ENCODE assay signal across 12 cellular contexts in genomic region chr5:127519527-127519926, GRCh38. TPM values are rescaled to one million over a fixed set of nuclear protein-coding genes. Genes with fewer than 3 reads are reported as not detected.
DNase-seq lines count a peak whose midpoint lies in the region; ATAC-seq and TF ChIP-seq lines count a peak whose summit lies in the region.
"Had no signal": no experiment of that assay in that cellular context is flagged by ENCODE, and none has a peak within 500 bp of the region (broad histone marks: within the 10 kb centered on the region; RNA-seq: fewer than 3 reads in every experiment).

No MANE protein-coding gene starts in this region.

- H3K27ac ChIP-seq in breast epithelium (no peak overlapping the region), ascending aorta (no peak overlapping the region)
- H3K27ac ChIP-seq: Peyer's patch, upper lobe of right lung, WERI-Rb-1 had no signal

- TF ChIP-seq CTCF in MCF 10A (IDR thresholded peaks at IDR 0.05; ENCODE audit: unreplicated experiment) (no peak), breast epithelium (IDR thresholded peaks at IDR 0.05) (no peak), WTC11 (IDR thresholded peaks at IDR 0.05) (no peak), glutamatergic neuron (IDR thresholded peaks at IDR 0.05; ENCODE audit: partially characterized antibody, unreplicated experiment) (no peak), ascending aorta (IDR thresholded peaks at IDR 0.05) (no peak)

- DNase-seq in MCF 10A (ENCODE audit: unreplicated experiment) (no peak), breast epithelium (ENCODE audit: low spot score in 2 of 2) (no peak), WTC11 (ENCODE audit: low spot score) (no peak), glutamatergic neuron (no peak), ascending aorta (ENCODE audit: low spot score in 2 of 2) (no peak), DMS79 treated with DMSO at 0.1 percent for 48 hours (lab: John Stamatoyannopoulos, UW) (no peak)
- no peak for DNase-seq in stimulated activated CD4-positive, alpha-beta T cell treated with anti-CD3 and anti-CD28 coated beads, Interleukin-12 subunit alpha, Interleukin-12 subunit beta, amount 100 ng/mL, for 4 hours
- DNase-seq: NCI-H187, Peyer's patch, upper lobe of right lung, WERI-Rb-1 had no signal

- H3K4me1 Mint-ChIP-seq in MCF 10A (ENCODE audit: insufficient read depth, unreplicated experiment) (peaks cover 22% of the 10 kb centered on the region), WTC11 (peaks cover 20% of the 10 kb centered on the region), glutamatergic neuron (ENCODE audit: low read depth, unreplicated experiment) (peaks cover 7% of the 10 kb centered on the region)

- H3K36me3 Mint-ChIP-seq in MCF 10A (ENCODE audit: insufficient read depth, unreplicated experiment) (peaks cover 31% of the 10 kb centered on the region), WTC11 (peaks cover 44% of the 10 kb centered on the region), glutamatergic neuron (ENCODE audit: unreplicated experiment) (peaks cover 20% of the 10 kb centered on the region)

- H3K4me1 ChIP-seq in breast epithelium = no peaks in the 10 kb centered on the region
- H3K4me1 ChIP-seq in ascending aorta = peaks cover 2 to 10% of the 10 kb centered on the region in 2 donors

- BruUV-seq in MCF 10A (replicated peaks; lab: Mats Ljungman, UMichigan) = no TSS peak

- ATAC-seq in WTC11 (no peak), GM19467 (IDR thresholded peaks at IDR 0.05; ENCODE audit: unreplicated experiment) (no peak)
- ATAC-seq: upper lobe of right lung had no signal

- H3K4me3 ChIP-seq in breast epithelium (peak overlapping the region in 1 of 3 donors; percentile 5), ascending aorta (no peak overlapping the region)

- H3K27me3 ChIP-seq in breast epithelium (no peaks in the 10 kb centered on the region), ascending aorta (no peaks in the 10 kb centered on the region)
- H3K27me3 ChIP-seq: Peyer's patch, upper lobe of right lung had no signal

- H3K27me3 Mint-ChIP-seq in MCF 10A (ENCODE audit: insufficient read depth, unreplicated experiment) (no peaks in the 10 kb centered on the region), WTC11 (ENCODE audit: low read depth) (no peaks in the 10 kb centered on the region; the same call in 1 of the 2 replicates), glutamatergic neuron (ENCODE audit: unreplicated experiment) (no peaks in the 10 kb centered on the region)

- no peaks in the 10 kb centered on the region for H3K36me3 ChIP-seq in breast epithelium
- H3K36me3 ChIP-seq in ascending aorta = peaks cover 10 to 12% of the 10 kb centered on the region in 2 donors

- CTCF ChIA-PET in MCF 10A (lab: Yijun Ruan, JAX) = interaction anchor here (0.5 to 1.0 kb wide), 3 partner anchors 9 to 716 kb away, joined by 3 read pairs; no protein-coding TSS in a partner anchor
- CTCF ChIA-PET in WTC11 (lab: Charles Lee) = no interaction called here

- POLR2A ChIA-PET in MCF 10A (lab: Yijun Ruan, JAX) = interaction anchor here (0.6 to 1.0 kb wide), 3 partner anchors 11 to 742 kb away, joined by 3 to 4 read pairs (median 3); no protein-coding TSS in a partner anchor
- POLR2A ChIA-PET in WTC11 (lab: Charles Lee) = no interaction called here

- peaks cover 24% of the 10 kb centered on the region for H3K9me3 Mint-ChIP-seq in MCF 10A (ENCODE audit: unreplicated experiment)
- H3K9me3 Mint-ChIP-seq in WTC11 = peaks cover 18% of the 10 kb centered on the region
- peaks cover 13% of the 10 kb centered on the region for H3K9me3 Mint-ChIP-seq in glutamatergic neuron (ENCODE audit: unreplicated experiment)

- no peak for TF ChIP-seq POLR2A in breast epithelium (IDR thresholded peaks at IDR 0.05)

- H3K9me3 ChIP-seq in breast epithelium (peaks cover 0 to 11% of the 10 kb centered on the region in 2 donors), ascending aorta (no peaks in the 10 kb centered on the region)

- H3K4me3 Mint-ChIP-seq in MCF 10A (ENCODE audit: unreplicated experiment) (peak overlapping the region; percentile 77), WTC11 (peak overlapping the region; percentile 84), glutamatergic neuron (ENCODE audit: unreplicated experiment) (peak overlapping the region; percentile 90)

- peak overlapping the region; percentile 1 for H3K27ac Mint-ChIP-seq in MCF 10A (ENCODE audit: low read depth, unreplicated experiment)
- H3K27ac Mint-ChIP-seq in WTC11 = peak overlapping the region; percentile 6; the same call in 1 of the 2 replicates
- no peak overlapping the region for H3K27ac Mint-ChIP-seq in glutamatergic neuron (ENCODE audit: unreplicated experiment)

- intact Hi-C loops in MCF 10A (cut with micrococcal nuclease) = no loop called here
- intact Hi-C loops in breast epithelium (cut with DNase I; ENCODE audit: low total_unique reads) = no loop called here
- intact Hi-C loops in ascending aorta (cut with DNase I) = loop anchor here (5.0 kb wide), 2 partner anchors 563 to 742 kb away; partner anchors contain the start of genes LMNB1 and SLC12A2

TF ChIP-seq in WTC11, 78 proteins besides CTCF, POLR2A, EP300 and RAD21:
- TF ChIP-seq EMX1 (CRISPR knock-in tag; IDR thresholded peaks at IDR 0.05) (no peak), IRF2 (CRISPR knock-in tag; IDR thresholded peaks at IDR 0.05; ENCODE audit: borderline replicate concordance, low read depth) (no peak), E2F1 (CRISPR knock-in tag; IDR thresholded peaks at IDR 0.05) (no peak), GRHL2 (CRISPR knock-in tag; IDR thresholded peaks at IDR 0.05; ENCODE audit: insufficient replicate concordance, severe bottlenecking) (no peak), ATF2 (CRISPR knock-in tag; IDR thresholded peaks at IDR 0.05; ENCODE audit: borderline replicate concordance, low read depth) (no peak), ZNF138 (CRISPR knock-in tag; conservative IDR thresholded peaks at IDR 0.05) (no peak), CREM (CRISPR knock-in tag; IDR thresholded peaks at IDR 0.05) (no peak)

RNA-seq across cellular contexts. Expression of gene PRRC1, which starts 2.1 kb away (rescaled TPM):
- total RNA-seq in MCF 10A (2022) = 109 and 121 TPM in 2 replicates
- 10 to 100 TPM; 37.8 to 59.1 (median 53.7) TPM for total RNA-seq in breast epithelium
- total RNA-seq in WTC11 (2021) = 58.7 to 77.9 TPM (median 61.7 TPM) in 3 replicates
- 57.3 TPM for total RNA-seq in glutamatergic neuron (ENCODE audit: unreplicated experiment)
- total RNA-seq in ascending aorta = 39.5 TPM
